ENCODE assay signal across 14 cellular contexts in genomic region chr2:29443627-29444026, GRCh38.
DNase-seq lines count a peak whose midpoint lies in the region; TF ChIP-seq lines count a peak whose summit lies in the region.
"Had no signal": no experiment of that assay in that cellular context is flagged by ENCODE, and none has a peak within 500 bp of the region (broad histone marks: within the 10 kb centered on the region; RNA-seq: fewer than 3 reads in every experiment).

No MANE protein-coding gene starts in this region.

- no peaks in the 10 kb centered on the region for H3K36me3 ChIP-seq in BLaER1

- no peaks in the 10 kb centered on the region for H3K36me3 Mint-ChIP-seq in Calu3 (ENCODE audit: insufficient read depth, unreplicated experiment)

- no peak overlapping the region for H3K27ac ChIP-seq in BLaER1
- H3K27ac ChIP-seq in epithelial cell of prostate = peak overlapping the region; percentile 29
- H3K27ac ChIP-seq: parathyroid adenoma had no signal

- H3K9me3 Mint-ChIP-seq in Calu3 (ENCODE audit: low read depth, unreplicated experiment) = no peaks in the 10 kb centered on the region
- H3K9me3 Mint-ChIP-seq: activated CD8-positive, alpha-beta T cell treated with anti-CD3 and anti-CD28 coated beads for 36 hours; activated T-helper 2 cell treated with anti-CD3 and anti-CD28 coated beads, Interferon-gamma antibody, Interleukin-2, Interleukin-4, amounts not matched to agents 10 μg/mL and 5 μg/mL and 100 μg/mL, durations not matched to agents 14 hours and 24 hours and 36 hours; stimulated activated naive CD8-positive, alpha-beta T cell treated with anti-CD3 and anti-CD28 coated beads, Interleukin-15, amount 100 ng/mL, for 72 hours had no signal

- H3K4me2 ChIP-seq in BLaER1 = peak overlapping the region; percentile 28; the same call in 1 of the 2 replicates

- no peak for TF ChIP-seq CTCF in Calu3 (IDR thresholded peaks at IDR 0.05; ENCODE audit: unreplicated experiment)

- BruUV-seq in Calu3 (replicated peaks; lab: Mats Ljungman, UMichigan) = no TSS peak

- no peaks in the 10 kb centered on the region for H3K4me1 Mint-ChIP-seq in Calu3 (ENCODE audit: low read depth, unreplicated experiment)
- H3K4me1 Mint-ChIP-seq: stimulated activated naive CD8-positive, alpha-beta T cell treated with anti-CD3 and anti-CD28 coated beads, Interleukin-15, amount 100 ng/mL, for 72 hours had no signal

- CTCF ChIA-PET in Calu3 (lab: Charles Lee) = no interaction called here

- peaks cover 87% of the 10 kb centered on the region for H3K27me3 Mint-ChIP-seq in Calu3 (ENCODE audit: unreplicated experiment)
- H3K27me3 Mint-ChIP-seq: activated CD8-positive, alpha-beta T cell treated with anti-CD3 and anti-CD28 coated beads for 36 hours; stimulated activated naive CD8-positive, alpha-beta T cell treated with anti-CD3 and anti-CD28 coated beads, Interleukin-15, amount 100 ng/mL, for 72 hours had no signal

- H3K9me3 ChIP-seq in BLaER1 = no peaks in the 10 kb centered on the region

- H3K9ac ChIP-seq in BLaER1 = no peak overlapping the region
- H3K9ac ChIP-seq: parathyroid adenoma had no signal

- H3K4me3 Mint-ChIP-seq in Calu3 (ENCODE audit: low read depth, unreplicated experiment) = no peak overlapping the region
- H3K4me3 Mint-ChIP-seq: activated CD8-positive, alpha-beta T cell treated with anti-CD3 and anti-CD28 coated beads for 36 hours; stimulated activated naive CD8-positive, alpha-beta T cell treated with anti-CD3 and anti-CD28 coated beads, Interleukin-15, amount 100 ng/mL, for 72 hours had no signal

- peak; percentile 83 for DNase-seq in DMS79 treated with DMSO at 0.1 percent for 48 hours (lab: John Stamatoyannopoulos, UW)
- DNase-seq in NCI-H2029 treated with DMSO at 0.1 percent for 48 hours (lab: John Stamatoyannopoulos, UW) = peak; percentile 12
- DNase-seq in epithelial cell of prostate (ENCODE audit: low read depth, low spot score) = peak; percentile 53
- no peak for DNase-seq in Calu3
- no peak for DNase-seq in retina
- no peak for DNase-seq in NCI-H2196 treated with DMSO at 0.1 percent for 48 hours (lab: John Stamatoyannopoulos, UW; ENCODE audit: unreplicated experiment)
- DNase-seq: activated CD8-positive, alpha-beta T cell treated with anti-CD3 and anti-CD28 coated beads for 36 hours; amygdala; erythroblast; left cardiac atrium; stimulated activated naive CD8-positive, alpha-beta T cell treated with anti-CD3 and anti-CD28 coated beads, Interleukin-15, amount 100 ng/mL, for 72 hours had no signal

- intact Hi-C loops in Calu3 (cut with micrococcal nuclease; ENCODE audit: unreplicated experiment) = no loop called here

- no peak overlapping the region for H3K27ac Mint-ChIP-seq in Calu3 (ENCODE audit: unreplicated experiment)
- H3K27ac Mint-ChIP-seq: activated CD8-positive, alpha-beta T cell treated with anti-CD3 and anti-CD28 coated beads for 36 hours; activated T-helper 2 cell treated with anti-CD3 and anti-CD28 coated beads, Interferon-gamma antibody, Interleukin-2, Interleukin-4, amounts not matched to agents 10 μg/mL and 5 μg/mL and 100 μg/mL, durations not matched to agents 14 hours and 24 hours and 36 hours; stimulated activated naive CD8-positive, alpha-beta T cell treated with anti-CD3 and anti-CD28 coated beads, Interleukin-15, amount 100 ng/mL, for 72 hours had no signal

- H4K20me1 ChIP-seq in BLaER1 = no peaks in the 10 kb centered on the region

- H3K27me3 ChIP-seq in BLaER1 = no peaks in the 10 kb centered on the region

- peaks cover 9% of the 10 kb centered on the region for H3K4me1 ChIP-seq in BLaER1
- H3K4me1 ChIP-seq: parathyroid adenoma had no signal

- no peak overlapping the region for H3K4me3 ChIP-seq in BLaER1

Comparison
In these comparisons a context has a peak if more than half of its experiments do, and no peak if none do; other contexts are left out.
1. DNase-seq: peak in DMS79 treated with DMSO at 0.1 percent for 48 hours (single experiment), NCI-H2029 treated with DMSO at 0.1 percent for 48 hours (single experiment) and epithelial cell of prostate (single experiment); none in Calu3 (single experiment), retina (single experiment) and NCI-H2196 treated with DMSO at 0.1 percent for 48 hours (single experiment).